In the genomic region with DNA sequence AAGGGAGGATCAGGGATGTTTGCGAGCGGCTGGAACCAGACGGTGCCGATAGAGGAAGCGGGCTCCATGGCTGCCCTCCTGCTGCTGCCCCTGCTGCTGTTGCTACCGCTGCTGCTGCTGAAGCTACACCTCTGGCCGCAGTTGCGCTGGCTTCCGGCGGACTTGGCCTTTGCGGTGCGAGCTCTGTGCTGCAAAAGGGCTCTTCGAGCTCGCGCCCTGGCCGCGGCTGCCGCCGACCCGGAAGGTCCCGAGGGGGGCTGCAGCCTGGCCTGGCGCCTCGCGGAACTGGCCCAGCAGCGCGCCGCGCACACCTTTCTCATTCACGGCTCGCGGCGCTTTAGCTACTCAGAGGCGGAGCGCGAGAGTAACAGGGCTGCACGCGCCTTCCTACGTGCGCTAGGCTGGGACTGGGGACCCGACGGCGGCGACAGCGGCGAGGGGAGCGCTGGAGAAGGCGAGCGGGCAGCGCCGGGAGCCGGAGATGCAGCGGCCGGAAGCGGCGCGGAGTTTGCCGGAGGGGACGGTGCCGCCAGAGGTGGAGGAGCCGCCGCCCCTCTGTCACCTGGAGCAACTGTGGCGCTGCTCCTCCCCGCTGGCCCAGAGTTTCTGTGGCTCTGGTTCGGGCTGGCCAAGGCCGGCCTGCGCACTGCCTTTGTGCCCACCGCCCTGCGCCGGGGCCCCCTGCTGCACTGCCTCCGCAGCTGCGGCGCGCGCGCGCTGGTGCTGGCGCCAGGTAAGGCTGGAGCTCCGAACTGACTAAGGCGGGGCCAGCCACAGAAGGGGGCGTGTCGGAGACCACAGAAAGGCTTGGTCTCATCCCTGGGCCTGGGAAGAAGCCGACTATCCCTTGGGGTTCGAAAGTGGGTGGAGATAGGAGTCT, we compare ENCODE assay signal across 1 cellular context.
TF ChIP-seq lines count a peak whose summit lies in the region.

No MANE protein-coding gene starts in this region.

TF ChIP-seq in HepG2, 621 proteins besides CTCF, POLR2A, EP300 and RAD21 (continued from another document and continues in another):
- TF ChIP-seq NR2F6 (IDR thresholded peaks at IDR 0.05) (no peak), NR2F6 (CRISPR knock-in tag; IDR thresholded peaks at IDR 0.05) (no peak), ZNF274 (CRISPR knock-in tag; IDR thresholded peaks at IDR 0.05) (peak; percentile 74), ZNF678 (CRISPR knock-in tag; IDR thresholded peaks at IDR 0.05) (no peak), ZNF788 (CRISPR knock-in tag; IDR thresholded peaks at IDR 0.05; ENCODE audit: borderline replicate concordance) (no peak; the same call in 1 of the 2 replicates), ZNF101 (CRISPR knock-in tag; IDR thresholded peaks at IDR 0.05; ENCODE audit: borderline replicate concordance, low read depth) (no peak), CEBPB (IDR thresholded peaks at IDR 0.05; ENCODE audit: borderline replicate concordance, low read depth, low read length) (no peak), RELA (CRISPR knock-in tag; IDR thresholded peaks at IDR 0.05) (0 out of 2 replicates have a peak, but pooled peaks have one; percentile 48), ZBTB7A (CRISPR knock-in tag; IDR thresholded peaks at IDR 0.05) (peak; percentile 74), NFE2 (CRISPR knock-in tag; IDR thresholded peaks at IDR 0.05) (no peak), SAP130 (CRISPR knock-in tag; IDR thresholded peaks at IDR 0.05; ENCODE audit: low read depth) (peak; percentile 73), DMAP1 (CRISPR knock-in tag; IDR thresholded peaks at IDR 0.05) (peak; percentile 52), TOE1 (CRISPR knock-in tag; IDR thresholded peaks at IDR 0.05) (no peak; the same call in 1 of the 2 replicates), TCF7L2 (IDR thresholded peaks at IDR 0.05; ENCODE audit: low read depth, low read length) (no peak), RFX3 (CRISPR knock-in tag; IDR thresholded peaks at IDR 0.05) (no peak), KMT2A (CRISPR knock-in tag; IDR thresholded peaks at IDR 0.05) (peak; percentile 48), REXO4 (CRISPR knock-in tag; IDR thresholded peaks at IDR 0.05; ENCODE audit: borderline replicate concordance) (no peak), NFIC (IDR thresholded peaks at IDR 0.05; ENCODE audit: low read length) (no peak), POGZ (CRISPR knock-in tag; IDR thresholded peaks at IDR 0.05) (peak; percentile 21; the same call in 1 of the 2 replicates), ATF7 (IDR thresholded peaks at IDR 0.05) (no peak), ATF7 (CRISPR knock-in tag; IDR thresholded peaks at IDR 0.05) (no peak), MTA1 (CRISPR knock-in tag; IDR thresholded peaks at IDR 0.05; ENCODE audit: borderline replicate concordance) (no peak), STAT5B (CRISPR knock-in tag; IDR thresholded peaks at IDR 0.05) (no peak), HNRNPUL1 (IDR thresholded peaks at IDR 0.05; ENCODE audit: low read depth, low read length) (no peak), SNRNP70 (IDR thresholded peaks at IDR 0.05; ENCODE audit: low read depth, low read length) (no peak), SIN3B (IDR thresholded peaks at IDR 0.05; ENCODE audit: low read length) (no peak), KLF15 (CRISPR knock-in tag; IDR thresholded peaks at IDR 0.05; ENCODE audit: borderline replicate concordance) (0 out of 2 replicates have a peak, but pooled peaks have one; percentile 27), CCDC6 (CRISPR knock-in tag; IDR thresholded peaks at IDR 0.05) (no peak), IRF2 (CRISPR knock-in tag; IDR thresholded peaks at IDR 0.05) (no peak; the same call in 1 of the 2 replicates), HNF4G (IDR thresholded peaks at IDR 0.05; ENCODE audit: borderline replicate concordance, low read depth, low read length) (no peak), HNF4G (CRISPR knock-in tag; IDR thresholded peaks at IDR 0.05; ENCODE audit: borderline replicate concordance, low read depth) (no peak), ZNF660 (CRISPR knock-in tag; IDR thresholded peaks at IDR 0.05; ENCODE audit: borderline replicate concordance, low read depth) (no peak), NRL (CRISPR knock-in tag; IDR thresholded peaks at IDR 0.05; ENCODE audit: borderline replicate concordance) (no peak), ZNF33A (CRISPR knock-in tag; IDR thresholded peaks at IDR 0.05; ENCODE audit: borderline replicate concordance) (no peak), SALL2 (CRISPR knock-in tag; IDR thresholded peaks at IDR 0.05) (peak; percentile 64; the same call in 1 of the 2 replicates), HNRNPLL (IDR thresholded peaks at IDR 0.05; ENCODE audit: low read depth, low read length, poor library complexity, severe bottlenecking) (peak; percentile 86), SNAI1 (CRISPR knock-in tag; IDR thresholded peaks at IDR 0.05; ENCODE audit: borderline replicate concordance) (no peak), ZNF232 (CRISPR knock-in tag; IDR thresholded peaks at IDR 0.05; ENCODE audit: borderline replicate concordance) (no peak), PLRG1 (conservative IDR thresholded peaks at IDR 0.05) (no peak), ZNF644 (CRISPR knock-in tag; IDR thresholded peaks at IDR 0.05; ENCODE audit: low read depth) (no peak), SP4 (CRISPR knock-in tag; IDR thresholded peaks at IDR 0.05) (peak; percentile 58; the same call in 1 of the 2 replicates), ZMYM3 (CRISPR knock-in tag; IDR thresholded peaks at IDR 0.05) (no peak), FOXM1 (CRISPR knock-in tag; IDR thresholded peaks at IDR 0.05) (no peak), ZFP41 (CRISPR knock-in tag; IDR thresholded peaks at IDR 0.05; ENCODE audit: borderline replicate concordance) (no peak), ZNF121 (CRISPR knock-in tag; IDR thresholded peaks at IDR 0.05) (no peak), SALL1 (CRISPR knock-in tag; IDR thresholded peaks at IDR 0.05) (peak; percentile 49), SUZ12 (IDR thresholded peaks at IDR 0.05; ENCODE audit: low read depth, low read length) (no peak), ZNF616 (CRISPR knock-in tag; IDR thresholded peaks at IDR 0.05; ENCODE audit: low read depth) (0 out of 2 replicates have a peak, but pooled peaks have one; percentile 65)
- TF ChIP-seq, protein P1, sequence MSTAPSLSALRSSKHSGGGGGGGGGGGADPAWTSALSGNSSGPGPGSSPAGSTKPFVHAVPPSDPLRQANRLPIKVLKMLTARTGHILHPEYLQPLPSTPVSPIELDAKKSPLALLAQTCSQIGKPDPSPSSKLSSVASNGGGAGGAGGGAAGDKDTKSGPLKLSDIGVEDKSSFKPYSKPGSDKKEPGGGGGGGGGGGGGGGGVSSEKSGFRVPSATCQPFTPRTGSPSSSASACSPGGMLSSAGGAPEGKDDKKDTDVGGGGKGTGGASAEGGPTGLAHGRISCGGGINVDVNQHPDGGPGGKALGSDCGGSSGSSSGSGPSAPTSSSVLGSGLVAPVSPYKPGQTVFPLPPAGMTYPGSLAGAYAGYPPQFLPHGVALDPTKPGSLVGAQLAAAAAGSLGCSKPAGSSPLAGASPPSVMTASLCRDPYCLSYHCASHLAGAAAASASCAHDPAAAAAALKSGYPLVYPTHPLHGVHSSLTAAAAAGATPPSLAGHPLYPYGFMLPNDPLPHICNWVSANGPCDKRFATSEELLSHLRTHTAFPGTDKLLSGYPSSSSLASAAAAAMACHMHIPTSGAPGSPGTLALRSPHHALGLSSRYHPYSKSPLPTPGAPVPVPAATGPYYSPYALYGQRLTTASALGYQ (CRISPR knock-in tag; IDR thresholded peaks at IDR 0.05), result no peak
- TF ChIP-seq, protein P2, sequence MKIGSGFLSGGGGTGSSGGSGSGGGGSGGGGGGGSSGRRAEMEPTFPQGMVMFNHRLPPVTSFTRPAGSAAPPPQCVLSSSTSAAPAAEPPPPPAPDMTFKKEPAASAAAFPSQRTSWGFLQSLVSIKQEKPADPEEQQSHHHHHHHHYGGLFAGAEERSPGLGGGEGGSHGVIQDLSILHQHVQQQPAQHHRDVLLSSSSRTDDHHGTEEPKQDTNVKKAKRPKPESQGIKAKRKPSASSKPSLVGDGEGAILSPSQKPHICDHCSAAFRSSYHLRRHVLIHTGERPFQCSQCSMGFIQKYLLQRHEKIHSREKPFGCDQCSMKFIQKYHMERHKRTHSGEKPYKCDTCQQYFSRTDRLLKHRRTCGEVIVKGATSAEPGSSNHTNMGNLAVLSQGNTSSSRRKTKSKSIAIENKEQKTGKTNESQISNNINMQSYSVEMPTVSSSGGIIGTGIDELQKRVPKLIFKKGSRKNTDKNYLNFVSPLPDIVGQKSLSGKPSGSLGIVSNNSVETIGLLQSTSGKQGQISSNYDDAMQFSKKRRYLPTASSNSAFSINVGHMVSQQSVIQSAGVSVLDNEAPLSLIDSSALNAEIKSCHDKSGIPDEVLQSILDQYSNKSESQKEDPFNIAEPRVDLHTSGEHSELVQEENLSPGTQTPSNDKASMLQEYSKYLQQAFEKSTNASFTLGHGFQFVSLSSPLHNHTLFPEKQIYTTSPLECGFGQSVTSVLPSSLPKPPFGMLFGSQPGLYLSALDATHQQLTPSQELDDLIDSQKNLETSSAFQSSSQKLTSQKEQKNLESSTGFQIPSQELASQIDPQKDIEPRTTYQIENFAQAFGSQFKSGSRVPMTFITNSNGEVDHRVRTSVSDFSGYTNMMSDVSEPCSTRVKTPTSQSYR (CRISPR knock-in tag; IDR thresholded peaks at IDR 0.05; ENCODE audit: borderline replicate concordance), result no peak
- TF ChIP-seq, protein P3, sequence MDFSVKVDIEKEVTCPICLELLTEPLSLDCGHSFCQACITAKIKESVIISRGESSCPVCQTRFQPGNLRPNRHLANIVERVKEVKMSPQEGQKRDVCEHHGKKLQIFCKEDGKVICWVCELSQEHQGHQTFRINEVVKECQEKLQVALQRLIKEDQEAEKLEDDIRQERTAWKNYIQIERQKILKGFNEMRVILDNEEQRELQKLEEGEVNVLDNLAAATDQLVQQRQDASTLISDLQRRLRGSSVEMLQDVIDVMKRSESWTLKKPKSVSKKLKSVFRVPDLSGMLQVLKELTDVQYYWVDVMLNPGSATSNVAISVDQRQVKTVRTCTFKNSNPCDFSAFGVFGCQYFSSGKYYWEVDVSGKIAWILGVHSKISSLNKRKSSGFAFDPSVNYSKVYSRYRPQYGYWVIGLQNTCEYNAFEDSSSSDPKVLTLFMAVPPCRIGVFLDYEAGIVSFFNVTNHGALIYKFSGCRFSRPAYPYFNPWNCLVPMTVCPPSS (IDR thresholded peaks at IDR 0.05), result no peak
- TF ChIP-seq, protein P4, sequence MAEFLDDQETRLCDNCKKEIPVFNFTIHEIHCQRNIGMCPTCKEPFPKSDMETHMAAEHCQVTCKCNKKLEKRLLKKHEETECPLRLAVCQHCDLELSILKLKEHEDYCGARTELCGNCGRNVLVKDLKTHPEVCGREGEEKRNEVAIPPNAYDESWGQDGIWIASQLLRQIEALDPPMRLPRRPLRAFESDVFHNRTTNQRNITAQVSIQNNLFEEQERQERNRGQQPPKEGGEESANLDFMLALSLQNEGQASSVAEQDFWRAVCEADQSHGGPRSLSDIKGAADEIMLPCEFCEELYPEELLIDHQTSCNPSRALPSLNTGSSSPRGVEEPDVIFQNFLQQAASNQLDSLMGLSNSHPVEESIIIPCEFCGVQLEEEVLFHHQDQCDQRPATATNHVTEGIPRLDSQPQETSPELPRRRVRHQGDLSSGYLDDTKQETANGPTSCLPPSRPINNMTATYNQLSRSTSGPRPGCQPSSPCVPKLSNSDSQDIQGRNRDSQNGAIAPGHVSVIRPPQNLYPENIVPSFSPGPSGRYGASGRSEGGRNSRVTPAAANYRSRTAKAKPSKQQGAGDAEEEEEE (CRISPR knock-in tag; IDR thresholded peaks at IDR 0.05; ENCODE audit: borderline replicate concordance), result no peak
- TF ChIP-seq, protein P5, sequence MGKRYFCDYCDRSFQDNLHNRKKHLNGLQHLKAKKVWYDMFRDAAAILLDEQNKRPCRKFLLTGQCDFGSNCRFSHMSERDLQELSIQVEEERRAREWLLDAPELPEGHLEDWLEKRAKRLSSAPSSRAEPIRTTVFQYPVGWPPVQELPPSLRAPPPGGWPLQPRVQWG (CRISPR knock-in tag; IDR thresholded peaks at IDR 0.05; ENCODE audit: borderline replicate concordance, low read depth), result no peak
- TF ChIP-seq, protein P6, sequence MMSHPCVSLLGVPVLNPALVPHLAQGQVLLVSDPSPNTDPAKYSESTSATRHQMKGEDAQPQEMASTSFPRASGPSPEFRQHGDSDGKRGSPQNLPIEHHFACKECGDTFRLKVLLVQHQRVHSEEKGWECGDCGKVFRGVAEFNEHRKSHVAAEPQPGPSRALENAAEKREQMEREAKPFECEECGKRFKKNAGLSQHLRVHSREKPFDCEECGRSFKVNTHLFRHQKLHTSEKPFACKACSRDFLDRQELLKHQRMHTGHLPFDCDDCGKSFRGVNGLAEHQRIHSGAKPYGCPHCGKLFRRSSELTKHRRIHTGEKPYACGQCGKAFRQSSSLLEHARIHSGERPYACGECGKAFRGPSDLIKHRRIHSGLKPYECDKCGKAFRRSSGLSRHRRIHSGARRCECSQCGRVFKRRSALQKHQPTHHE (CRISPR knock-in tag; IDR thresholded peaks at IDR 0.05; ENCODE audit: borderline replicate concordance), result peak; percentile 55; the same call in 1 of the 2 replicates
- TF ChIP-seq, protein P7, sequence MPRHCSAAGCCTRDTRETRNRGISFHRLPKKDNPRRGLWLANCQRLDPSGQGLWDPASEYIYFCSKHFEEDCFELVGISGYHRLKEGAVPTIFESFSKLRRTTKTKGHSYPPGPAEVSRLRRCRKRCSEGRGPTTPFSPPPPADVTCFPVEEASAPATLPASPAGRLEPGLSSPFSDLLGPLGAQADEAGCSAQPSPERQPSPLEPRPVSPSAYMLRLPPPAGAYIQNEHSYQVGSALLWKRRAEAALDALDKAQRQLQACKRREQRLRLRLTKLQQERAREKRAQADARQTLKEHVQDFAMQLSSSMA (CRISPR knock-in tag; IDR thresholded peaks at IDR 0.05), result no peak; the same call in 1 of the 2 replicates
- TF ChIP-seq, protein P8, sequence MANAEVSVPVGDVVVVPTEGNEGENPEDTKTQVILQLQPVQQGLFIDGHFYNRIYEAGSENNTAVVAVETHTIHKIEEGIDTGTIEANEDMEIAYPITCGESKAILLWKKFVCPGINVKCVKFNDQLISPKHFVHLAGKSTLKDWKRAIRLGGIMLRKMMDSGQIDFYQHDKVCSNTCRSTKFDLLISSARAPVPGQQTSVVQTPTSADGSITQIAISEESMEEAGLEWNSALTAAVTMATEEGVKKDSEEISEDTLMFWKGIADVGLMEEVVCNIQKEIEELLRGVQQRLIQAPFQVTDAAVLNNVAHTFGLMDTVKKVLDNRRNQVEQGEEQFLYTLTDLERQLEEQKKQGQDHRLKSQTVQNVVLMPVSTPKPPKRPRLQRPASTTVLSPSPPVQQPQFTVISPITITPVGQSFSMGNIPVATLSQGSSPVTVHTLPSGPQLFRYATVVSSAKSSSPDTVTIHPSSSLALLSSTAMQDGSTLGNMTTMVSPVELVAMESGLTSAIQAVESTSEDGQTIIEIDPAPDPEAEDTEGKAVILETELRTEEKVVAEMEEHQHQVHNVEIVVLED (CRISPR knock-in tag; IDR thresholded peaks at IDR 0.05; ENCODE audit: borderline replicate concordance), result no peak
